In genomic region chr1:17216078-17216477, GRCh38 we compare ENCODE assay signal across 19 cellular contexts. TPM values are rescaled to one million over a fixed set of nuclear protein-coding genes. Genes with fewer than 3 reads are reported as not detected.
DNase-seq lines count a peak whose midpoint lies in the region; ATAC-seq and TF ChIP-seq lines count a peak whose summit lies in the region.
"Had no signal": no experiment of that assay in that cellular context is flagged by ENCODE, and none has a peak within 500 bp of the region (broad histone marks: within the 10 kb centered on the region; RNA-seq: fewer than 3 reads in every experiment).

No MANE protein-coding gene starts in this region.

- TF ChIP-seq CTCF in HCT116 (IDR thresholded peaks at IDR 0.05 in 2 of 3, conservative IDR thresholded peaks at IDR 0.05 in 1 of 3; ENCODE audit: borderline replicate concordance in 1 of 3, insufficient read depth in 1 of 3, low read depth in 2 of 3, low read length in 2 of 3), result no peak
- no peak for TF ChIP-seq CTCF in RWPE2 (IDR thresholded peaks at IDR 0.05; ENCODE audit: poor library complexity, severe bottlenecking)
- no peak for TF ChIP-seq CTCF in osteocyte (IDR thresholded peaks at IDR 0.05)

- H3K9ac ChIP-seq in HCT116 (ENCODE audit: low read length), result no peak overlapping the region

- CTCF ChIA-PET in HCT116 (lab: Charles Lee), result no interaction called here

- peak overlapping the region; percentile 56 for H3K27ac Mint-ChIP-seq in osteocyte (ENCODE audit: unreplicated experiment)

- H4K20me1 ChIP-seq in HCT116 (ENCODE audit: insufficient read depth), result no peaks in the 10 kb centered on the region

- H3K4me3 ChIP-seq in HCT116 (replicated peaks in 1 of 2; ENCODE audit: low read depth in 1 of 2, low read length in 2 of 2), result no peak overlapping the region
- H3K4me3 ChIP-seq in RWPE2 (ENCODE audit: severe bottlenecking), result no peak overlapping the region
- peak overlapping the region in 1 of 2 donors; percentile 12 for H3K4me3 ChIP-seq in esophagus (ENCODE audit: low read depth in 1 of 2, low read length in 2 of 2)
- H3K4me3 ChIP-seq: MG63, Peyer's patch had no signal

- no peaks in the 10 kb centered on the region for H3K36me3 Mint-ChIP-seq in osteocyte (ENCODE audit: unreplicated experiment)
- H3K36me3 Mint-ChIP-seq: CD8-positive, alpha-beta memory T cell had no signal

- H3K4me2 ChIP-seq in HCT116 (ENCODE audit: low read length), result peak overlapping the region; percentile 48; the same call in 1 of the 2 replicates

- no peaks in the 10 kb centered on the region for H3K79me2 ChIP-seq in HCT116 (ENCODE audit: insufficient read depth, low read length)

- RAD21 ChIA-PET in HCT116 (lab: Charles Lee; ENCODE audit: low non-redundant PET in 1 of 2, low total read pairs in 2 of 2, uncharacterized antibody in 2 of 2, unreplicated experiment in 2 of 2), result no interaction called here

- H3K27ac ChIP-seq in HCT116 (ENCODE audit: low read depth, low read length) (no peak overlapping the region), RWPE2 (ENCODE audit: poor library complexity, severe bottlenecking) (peak overlapping the region; percentile 91), esophagus (ENCODE audit: low read depth in 2 of 2, low read length in 1 of 2) (peak overlapping the region; percentile 43 to 79)
- H3K27ac ChIP-seq: HL-60, Peyer's patch had no signal

- no peaks in the 10 kb centered on the region for H3K27me3 Mint-ChIP-seq in osteocyte (ENCODE audit: unreplicated experiment)

- intact Hi-C loops in HCT116 (cut with micrococcal nuclease), result no loop called here

- H3K9me3 Mint-ChIP-seq in osteocyte (ENCODE audit: unreplicated experiment), result no peaks in the 10 kb centered on the region

- POLR2A ChIA-PET in HCT116 (lab: Charles Lee), result no interaction called here

- no peak overlapping the region for H2AFZ ChIP-seq in HCT116 (ENCODE audit: low read depth, low read length, poor library complexity, severe bottlenecking)

- H3K9me3 ChIP-seq in HCT116 (ENCODE audit: control insufficient read depth in 1 of 2, insufficient read depth in 1 of 2, low read depth in 1 of 2, low read length in 2 of 2), result no peaks in the 10 kb centered on the region
- H3K9me3 ChIP-seq in RWPE2 (ENCODE audit: severe bottlenecking), result no peaks in the 10 kb centered on the region
- peaks cover 0 to 3% of the 10 kb centered on the region in 2 donors for H3K9me3 ChIP-seq in esophagus (ENCODE audit: control insufficient read depth in 2 of 2, insufficient read depth in 1 of 2, low read depth in 1 of 2, low read length in 1 of 2)
- H3K9me3 ChIP-seq: BE2C, MG63, Peyer's patch had no signal

- no peak overlapping the region for H3K4me3 Mint-ChIP-seq in osteocyte (ENCODE audit: unreplicated experiment)
- H3K4me3 Mint-ChIP-seq: CD8-positive, alpha-beta memory T cell had no signal

- H3K27me3 ChIP-seq in HCT116 (ENCODE audit: insufficient read depth, low read length), result peaks cover 28% of the 10 kb centered on the region; the same call in 1 of the 2 replicates
- H3K27me3 ChIP-seq in RWPE2 (ENCODE audit: insufficient read depth, poor library complexity, severe bottlenecking), result no peaks in the 10 kb centered on the region
- H3K27me3 ChIP-seq in esophagus (ENCODE audit: control insufficient read depth in 1 of 2, insufficient read depth in 2 of 2, low read length in 2 of 2), result no peaks in the 10 kb centered on the region
- H3K27me3 ChIP-seq: BE2C, Peyer's patch had no signal

- no peaks in the 10 kb centered on the region for H3K9me2 ChIP-seq in HCT116 (ENCODE audit: insufficient read depth)

- peaks cover 10 to 33% of the 10 kb centered on the region in 2 experiments for H3K4me1 ChIP-seq in HCT116 (ENCODE audit: control insufficient read depth in 1 of 2, insufficient read depth in 2 of 2, low read length in 2 of 2)
- H3K4me1 ChIP-seq in RWPE2 (ENCODE audit: insufficient read depth, poor library complexity, severe bottlenecking), result peaks cover 41% of the 10 kb centered on the region
- peaks cover 5 to 24% of the 10 kb centered on the region in 2 donors for H3K4me1 ChIP-seq in esophagus (ENCODE audit: control insufficient read depth in 2 of 2, insufficient read depth in 2 of 2, low read length in 1 of 2)
- H3K4me1 ChIP-seq: BE2C had no signal

- peaks cover 50% of the 10 kb centered on the region for H3K4me1 Mint-ChIP-seq in osteocyte (ENCODE audit: unreplicated experiment)

- DNase-seq in HCT116 (ENCODE audit: low read depth, low spot score) (no peak), RWPE2 (ENCODE audit: low spot score) (no peak), osteocyte (ENCODE audit: extremely low spot score, unreplicated experiment) (no peak), DMS153 (lab: John Stamatoyannopoulos, UW) (no peak), NCI-H128 (lab: John Stamatoyannopoulos, UW; ENCODE audit: unreplicated experiment) (no peak)
- DNase-seq: BE2C; CD8-positive, alpha-beta memory T cell; DMS 273 treated with DMSO at 0.1 percent for 48 hours; KBM-7; NCI-H1105; NCI-H187; NCI-H774; Peyer's patch; SIG-M5 had no signal

- BruUV-seq in HCT116 (replicated peaks; lab: Mats Ljungman, UMichigan), result no TSS peak

- no peak for TF ChIP-seq RAD21 in HCT116 (IDR thresholded peaks at IDR 0.05; ENCODE audit: low read depth)

- H3K36me3 ChIP-seq in HCT116 (ENCODE audit: control insufficient read depth in 1 of 2, insufficient read depth in 2 of 2, low read length in 2 of 2) (no peaks in the 10 kb centered on the region), RWPE2 (ENCODE audit: low read depth) (no peaks in the 10 kb centered on the region), esophagus (ENCODE audit: control insufficient read depth in 2 of 2, insufficient read depth in 2 of 2, low read length in 1 of 2) (peaks cover 0 to 4% of the 10 kb centered on the region in 2 donors)
- H3K36me3 ChIP-seq: BE2C, MG63, Peyer's patch had no signal

- 59 to 64% methylated on average over 5 of the region's 5 CpGs for WGBS in esophagus, 2 donors

- TF ChIP-seq POLR2A in HCT116 (IDR thresholded peaks at IDR 0.05; ENCODE audit: borderline replicate concordance, extremely low read depth, insufficient read depth, insufficient read length), result no peak

- ATAC-seq in HCT116, result no peak
- no peak for ATAC-seq in RWPE2 (ENCODE audit: low read depth)
- ATAC-seq in GM18511 (IDR thresholded peaks at IDR 0.05; ENCODE audit: unreplicated experiment), result no peak

TF ChIP-seq in HCT116, 20 proteins besides CTCF, POLR2A, EP300 and RAD21:
- TF ChIP-seq SP1 (IDR thresholded peaks at IDR 0.05; ENCODE audit: low read depth) (no peak), TCF7L2 (IDR thresholded peaks at IDR 0.05; ENCODE audit: borderline replicate concordance, extremely low read depth, insufficient read depth, insufficient read length) (no peak), CBX3 (IDR thresholded peaks at IDR 0.05; ENCODE audit: low read depth) (no peak), ZFX (IDR thresholded peaks at IDR 0.05) (no peak), CEBPB (IDR thresholded peaks at IDR 0.05; ENCODE audit: low read depth) (no peak), EZH2 (IDR thresholded peaks at IDR 0.05) (no peak), FOSL1 (IDR thresholded peaks at IDR 0.05; ENCODE audit: low read depth) (no peak), POLR2AphosphoS5 (IDR thresholded peaks at IDR 0.05; ENCODE audit: low read depth, low read length) (no peak), JUND (IDR thresholded peaks at IDR 0.05) (no peak), SIN3A (IDR thresholded peaks at IDR 0.05; ENCODE audit: low read depth) (no peak), ELF1 (IDR thresholded peaks at IDR 0.05; ENCODE audit: borderline replicate concordance, low read depth) (no peak)
- TF ChIP-seq, protein P1, sequence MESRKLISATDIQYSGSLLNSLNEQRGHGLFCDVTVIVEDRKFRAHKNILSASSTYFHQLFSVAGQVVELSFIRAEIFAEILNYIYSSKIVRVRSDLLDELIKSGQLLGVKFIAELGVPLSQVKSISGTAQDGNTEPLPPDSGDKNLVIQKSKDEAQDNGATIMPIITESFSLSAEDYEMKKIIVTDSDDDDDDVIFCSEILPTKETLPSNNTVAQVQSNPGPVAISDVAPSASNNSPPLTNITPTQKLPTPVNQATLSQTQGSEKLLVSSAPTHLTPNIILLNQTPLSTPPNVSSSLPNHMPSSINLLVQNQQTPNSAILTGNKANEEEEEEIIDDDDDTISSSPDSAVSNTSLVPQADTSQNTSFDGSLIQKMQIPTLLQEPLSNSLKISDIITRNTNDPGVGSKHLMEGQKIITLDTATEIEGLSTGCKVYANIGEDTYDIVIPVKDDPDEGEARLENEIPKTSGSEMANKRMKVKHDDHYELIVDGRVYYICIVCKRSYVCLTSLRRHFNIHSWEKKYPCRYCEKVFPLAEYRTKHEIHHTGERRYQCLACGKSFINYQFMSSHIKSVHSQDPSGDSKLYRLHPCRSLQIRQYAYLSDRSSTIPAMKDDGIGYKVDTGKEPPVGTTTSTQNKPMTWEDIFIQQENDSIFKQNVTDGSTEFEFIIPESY (IDR thresholded peaks at IDR 0.05; ENCODE audit: extremely low read depth, insufficient replicate concordance, low read length), result no peak
- TF ChIP-seq, protein P2, sequence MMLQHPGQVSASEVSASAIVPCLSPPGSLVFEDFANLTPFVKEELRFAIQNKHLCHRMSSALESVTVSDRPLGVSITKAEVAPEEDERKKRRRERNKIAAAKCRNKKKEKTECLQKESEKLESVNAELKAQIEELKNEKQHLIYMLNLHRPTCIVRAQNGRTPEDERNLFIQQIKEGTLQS (IDR thresholded peaks at IDR 0.05), result no peak

RNA-seq across cellular contexts. Expression of gene PADI1, which starts 11.2 kb away (rescaled TPM):
- 0.37 TPM for total RNA-seq in HCT116 (2021; ENCODE audit: unreplicated experiment)
- 0.05 and 0.08 TPM in 2 replicates for polyA plus RNA-seq in HCT116 (2012)
- 100 to 1,000 TPM; 162 to 398 TPM for polyA plus RNA-seq in esophagus
- 1.2 and 1.7 TPM in 2 replicates for total RNA-seq in osteocyte
- total RNA-seq: CD8-positive, alpha-beta memory T cell; NCI-H460; Peyer's patch had no signal
- polyA plus RNA-seq: CD8-positive, alpha-beta memory T cell had no signal

RNA-seq across cellular contexts. Expression of gene PADI3, which starts 32.8 kb away (rescaled TPM):
- total RNA-seq in HCT116 (2021; ENCODE audit: unreplicated experiment), result 0.93 TPM
- 0.52 and 1.3 TPM in 2 replicates for polyA plus RNA-seq in HCT116 (2012)
- 10 to 100 TPM; 14.1 to 31.0 TPM for polyA plus RNA-seq in esophagus
- 0.39 and 0.73 TPM in 2 replicates for total RNA-seq in osteocyte
- total RNA-seq: CD8-positive, alpha-beta memory T cell; NCI-H460; Peyer's patch had no signal
- polyA plus RNA-seq: CD8-positive, alpha-beta memory T cell had no signal
